In genomic region chr5:78887384-78888118, GRCh38 we compare ENCODE assay signal across 1 cellular context.
TF ChIP-seq lines count a peak whose summit lies in the region.

No MANE protein-coding gene starts in this region.

TF ChIP-seq in K562, 482 proteins besides CTCF, POLR2A, EP300 and RAD21 (continued from another document):
- TF ChIP-seq SAFB2 (IDR thresholded peaks at IDR 0.05; ENCODE audit: borderline replicate concordance, low read depth, low read length, severe bottlenecking) (no peak), ZNF175 (CRISPR knock-in tag; IDR thresholded peaks at IDR 0.05; ENCODE audit: low read depth) (no peak), ZFP30 (CRISPR knock-in tag; IDR thresholded peaks at IDR 0.05; ENCODE audit: borderline replicate concordance) (no peak), DDX20 (tag; IDR thresholded peaks at IDR 0.05; ENCODE audit: low read depth) (no peak), STAG1 (CRISPR knock-in tag; IDR thresholded peaks at IDR 0.05; ENCODE audit: borderline replicate concordance) (no peak), MITF (IDR thresholded peaks at IDR 0.05) (no peak), PCBP1 (IDR thresholded peaks at IDR 0.05; ENCODE audit: low read depth, low read length, poor library complexity, severe bottlenecking) (no peak), LEF1 (IDR thresholded peaks at IDR 0.05) (no peak), MLLT1 (IDR thresholded peaks at IDR 0.05) (no peak)
